ENCODE assay signal across 19 cellular contexts in the genomic region with DNA sequence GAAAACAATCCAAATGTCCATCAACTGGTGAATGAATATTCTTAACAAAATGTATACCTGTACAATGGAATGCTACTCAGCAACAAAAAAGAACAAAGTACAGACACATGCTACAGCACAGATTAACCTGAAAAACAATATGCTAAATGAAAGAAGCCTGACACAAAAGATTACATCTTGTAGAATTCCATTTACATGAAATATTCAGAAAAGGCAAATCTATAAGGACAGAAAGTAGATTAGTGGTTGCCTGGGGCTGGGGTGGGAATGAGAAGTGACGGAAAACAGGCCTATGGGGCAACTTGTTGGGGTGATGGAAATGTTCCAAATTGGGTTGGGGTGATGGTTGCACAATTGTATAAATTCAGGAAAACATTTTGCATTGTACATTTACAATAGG.
DNase-seq lines count a peak whose midpoint lies in the region; ATAC-seq and TF ChIP-seq lines count a peak whose summit lies in the region.
"Had no signal": no experiment of that assay in that cellular context is flagged by ENCODE, and none has a peak within 500 bp of the region (broad histone marks: within the 10 kb centered on the region; RNA-seq: fewer than 3 reads in every experiment).

No MANE protein-coding gene starts in this region.

- no peak overlapping the region for H3K9ac ChIP-seq in smooth muscle cell (ENCODE audit: low read depth)
- H3K9ac ChIP-seq: BLaER1, GM23248 had no signal

- no peaks in the 10 kb centered on the region for H3K9me3 ChIP-seq in cardiac muscle cell (ENCODE audit: low read depth)
- H3K9me3 ChIP-seq in smooth muscle cell (replicated peaks; ENCODE audit: low read depth), result no peaks in the 10 kb centered on the region
- H3K9me3 ChIP-seq: BLaER1 had no signal

- TF ChIP-seq CTCF in cardiac muscle cell (IDR thresholded peaks at IDR 0.05; ENCODE audit: low read depth, low read length) (no peak), smooth muscle cell (IDR thresholded peaks at IDR 0.05; ENCODE audit: borderline replicate concordance, insufficient read depth, poor library complexity, severe bottlenecking) (no peak)

- H3K36me3 ChIP-seq in cardiac muscle cell, result no peaks in the 10 kb centered on the region
- no peaks in the 10 kb centered on the region for H3K36me3 ChIP-seq in smooth muscle cell (ENCODE audit: low read depth)
- H3K36me3 ChIP-seq: BLaER1 had no signal

- no peaks in the 10 kb centered on the region for H3K79me2 ChIP-seq in smooth muscle cell (ENCODE audit: low read depth)

- H2AFZ ChIP-seq in smooth muscle cell (ENCODE audit: low read depth), result no peak overlapping the region
- H2AFZ ChIP-seq: GM23248 had no signal

- no peaks in the 10 kb centered on the region for H3F3A ChIP-seq in smooth muscle cell (ENCODE audit: low read depth)

- H3K4me2 ChIP-seq in smooth muscle cell, result no peak overlapping the region
- H3K4me2 ChIP-seq: BLaER1 had no signal

- H3K4me1 ChIP-seq in cardiac muscle cell (ENCODE audit: low read depth), result peaks cover 30% of the 10 kb centered on the region
- H3K4me1 ChIP-seq in smooth muscle cell (ENCODE audit: low read depth), result no peaks in the 10 kb centered on the region
- H3K4me1 ChIP-seq: BLaER1 had no signal

- intact Hi-C loops in Right ventricle myocardium inferior (cut with DNase I), result no loop called here

- WGBS in smooth muscle cell (ENCODE audit: low lambda C conversion rate), result 75% methylated on average over 1 of the region's 1 CpG

- no peak for ATAC-seq in Right ventricle myocardium inferior
- no peak for ATAC-seq in HG03439 (IDR thresholded peaks at IDR 0.05; ENCODE audit: unreplicated experiment)
- ATAC-seq: GM12878 had no signal

- H3K27me3 ChIP-seq in cardiac muscle cell, result no peaks in the 10 kb centered on the region
- no peaks in the 10 kb centered on the region for H3K27me3 ChIP-seq in smooth muscle cell (ENCODE audit: low read depth)

- H3K4me3 ChIP-seq in cardiac muscle cell (no peak overlapping the region), smooth muscle cell (no peak overlapping the region)
- H3K4me3 ChIP-seq: BLaER1, GM12878, GM23248 had no signal

- no peaks in the 10 kb centered on the region for H4K20me1 ChIP-seq in smooth muscle cell (ENCODE audit: low read depth)
- H4K20me1 ChIP-seq: BLaER1 had no signal

- DNase-seq in cardiac muscle cell (ENCODE audit: low read depth in 1 of 2, low spot score in 1 of 2) (no peak), Right ventricle myocardium inferior (ENCODE audit: missing footprints) (no peak), epithelial cell of prostate (ENCODE audit: low read depth, low spot score) (no peak), smooth muscle cell (lab: John Stamatoyannopoulos, UW; ENCODE audit: unreplicated experiment) (no peak), CD1c-positive myeloid dendritic cell (ENCODE audit: extremely low spot score) (no peak)
- DNase-seq: CD4-positive, alpha-beta T cell; CD8-positive, alpha-beta memory T cell; DMS 273 treated with DMSO at 0.1 percent for 48 hours; DMS79; EL; GDM1; GM23248; H7; HFFc6 had no signal

- H3K27ac ChIP-seq in cardiac muscle cell (peak overlapping the region; percentile 9), epithelial cell of prostate (peak overlapping the region; percentile 55), smooth muscle cell (ENCODE audit: low read depth) (peak overlapping the region; percentile 31)
- H3K27ac ChIP-seq: 22Rv1, BLaER1, C4-2B, GM23248 had no signal
